ENCODE assay signal across 33 cellular contexts in genomic region chr14:85399196-85399595, GRCh38.
A peak's percentile ranks its signal among the peaks of the same experiment; 100 is the strongest.
DNase-seq lines count a peak whose midpoint lies in the region; ATAC-seq and TF ChIP-seq lines count a peak whose summit lies in the region.
"Had no signal": no experiment of that assay in that cellular context is flagged by ENCODE, and none has a peak within 500 bp of the region (broad histone marks: within the 10 kb centered on the region; RNA-seq: fewer than 3 reads in every experiment).

No MANE protein-coding gene starts in this region.

- no peak overlapping the region for H2AK5ac ChIP-seq in mesenchymal stem cell (ENCODE audit: low read length, severe bottlenecking)

- H4K8ac ChIP-seq in mesenchymal stem cell (ENCODE audit: low read length) = no peak overlapping the region

- peaks cover 10% of the 10 kb centered on the region for H3K4me1 Mint-ChIP-seq in MCF 10A (ENCODE audit: insufficient read depth, unreplicated experiment)
- H3K4me1 Mint-ChIP-seq: activated CD8-positive, alpha-beta memory T cell treated with anti-CD3 and anti-CD28 coated beads, Interleukin-2, amount 10 ng/mL, durations not matched to agents 7 days and 5 days; CD4-positive, alpha-beta memory T cell; stimulated activated effector memory CD8-positive, alpha-beta T cell treated with anti-CD3 and anti-CD28 coated beads, Interleukin-12 subunit alpha, Interleukin-12 subunit beta, amount 100 ng/mL, for 72 hours had no signal

- no peaks in the 10 kb centered on the region for H3K79me1 ChIP-seq in mesenchymal stem cell (replicated peaks; ENCODE audit: low read length, poor library complexity, severe bottlenecking)

- TF ChIP-seq CTCF in MCF 10A (IDR thresholded peaks at IDR 0.05; ENCODE audit: unreplicated experiment) (no peak), breast epithelium (IDR thresholded peaks at IDR 0.05) (no peak), cardiac fibroblast (IDR thresholded peaks at IDR 0.05; ENCODE audit: low read depth, low read length) (no peak), left lung (IDR thresholded peaks at IDR 0.05) (no peak), uterus (IDR thresholded peaks at IDR 0.05) (no peak)

- ATAC-seq in left lung (peak; percentile 22), HG03095 (IDR thresholded peaks at IDR 0.05; ENCODE audit: unreplicated experiment) (no peak)
- ATAC-seq: activated CD8-positive, alpha-beta memory T cell treated with anti-CD3 and anti-CD28 coated beads, Interleukin-2, amount 10 ng/mL, durations not matched to agents 7 days and 5 days; esophagus mucosa; lower lobe of right lung; mucosa of descending colon; right cardiac atrium; stimulated activated effector memory CD8-positive, alpha-beta T cell treated with anti-CD3 and anti-CD28 coated beads, Interleukin-12 subunit alpha, Interleukin-12 subunit beta, amount 100 ng/mL, for 72 hours; WTC11 had no signal

- H3K27me3 Mint-ChIP-seq in MCF 10A (ENCODE audit: insufficient read depth, unreplicated experiment) = no peaks in the 10 kb centered on the region
- H3K27me3 Mint-ChIP-seq: activated CD8-positive, alpha-beta memory T cell treated with anti-CD3 and anti-CD28 coated beads, Interleukin-2, amount 10 ng/mL, durations not matched to agents 7 days and 5 days; CD4-positive, alpha-beta memory T cell; IgD-negative memory B cell had no signal

- no peak overlapping the region for H4K91ac ChIP-seq in mesenchymal stem cell (ENCODE audit: low read length)

- no TSS peak for BruUV-seq in MCF 10A (replicated peaks; lab: Mats Ljungman, UMichigan)

- no peak overlapping the region for H2BK15ac ChIP-seq in mesenchymal stem cell (ENCODE audit: low read depth, poor library complexity, severe bottlenecking)

- TF ChIP-seq POLR2A in breast epithelium (IDR thresholded peaks at IDR 0.05) = no peak
- TF ChIP-seq POLR2A in uterus (IDR thresholded peaks at IDR 0.05) = no peak

- WGBS in mesenchymal stem cell = 90% methylated on average over 2 of the region's 2 CpGs

- H3K14ac ChIP-seq in mesenchymal stem cell (ENCODE audit: low read length in 2 of 2) = no peak overlapping the region

- no peaks in the 10 kb centered on the region for H3K36me3 Mint-ChIP-seq in MCF 10A (ENCODE audit: insufficient read depth, unreplicated experiment)
- H3K36me3 Mint-ChIP-seq: activated CD8-positive, alpha-beta memory T cell treated with anti-CD3 and anti-CD28 coated beads, Interleukin-2, amount 10 ng/mL, durations not matched to agents 7 days and 5 days; CD4-positive, alpha-beta memory T cell; IgD-negative memory B cell; stimulated activated effector memory CD8-positive, alpha-beta T cell treated with anti-CD3 and anti-CD28 coated beads, Interleukin-12 subunit alpha, Interleukin-12 subunit beta, amount 100 ng/mL, for 72 hours; type B pancreatic cell; WTC11 had no signal

- no peak overlapping the region for H3K4ac ChIP-seq in mesenchymal stem cell (ENCODE audit: low read depth in 1 of 2, low read length in 2 of 2)

- H3K9me3 ChIP-seq in breast epithelium (no peaks in the 10 kb centered on the region), left lung (no peaks in the 10 kb centered on the region), uterus (no peaks in the 10 kb centered on the region), mesenchymal stem cell (ENCODE audit: control insufficient read depth, low read length) (no peaks in the 10 kb centered on the region)
- H3K9me3 ChIP-seq: adrenal gland, lower lobe of right lung, mucosa of descending colon had no signal

- H3K18ac ChIP-seq in mesenchymal stem cell (ENCODE audit: low read depth in 1 of 2, low read length in 2 of 2) = no peak overlapping the region

- H3K4me1 ChIP-seq in breast epithelium (peaks cover 0 to 3% of the 10 kb centered on the region in 2 donors), left lung (no peaks in the 10 kb centered on the region), uterus (no peaks in the 10 kb centered on the region), mesenchymal stem cell (ENCODE audit: control insufficient read depth, insufficient read depth, low read depth, low read length) (no peaks in the 10 kb centered on the region)
- H3K4me1 ChIP-seq: adrenal gland, lower lobe of right lung had no signal

- no peak overlapping the region for H2BK120ac ChIP-seq in mesenchymal stem cell (ENCODE audit: low read depth, low read length)

- no peak overlapping the region for H3K4me2 ChIP-seq in mesenchymal stem cell (ENCODE audit: low read length, poor library complexity, severe bottlenecking)
- H3K4me2 ChIP-seq: PC-9 had no signal

- H3K4me3 ChIP-seq in breast epithelium (no peak overlapping the region), cardiac fibroblast (replicated peaks in 1 of 2; ENCODE audit: low read depth in 2 of 2, low read length in 2 of 2) (no peak overlapping the region), left lung (no peak overlapping the region), uterus (no peak overlapping the region), mesenchymal stem cell (ENCODE audit: insufficient read depth in 1 of 2, low read depth in 1 of 2, low read length in 2 of 2) (no peak overlapping the region)
- H3K4me3 ChIP-seq: adrenal gland, lower lobe of right lung, mucosa of descending colon, PC-9 had no signal

- H3K27me3 ChIP-seq in breast epithelium (no peaks in the 10 kb centered on the region), left lung (no peaks in the 10 kb centered on the region), uterus (no peaks in the 10 kb centered on the region), mesenchymal stem cell (ENCODE audit: control insufficient read depth in 1 of 2, insufficient read depth in 1 of 2, low read length in 2 of 2) (no peaks in the 10 kb centered on the region)
- H3K27me3 ChIP-seq: adrenal gland had no signal

- H3K36me3 ChIP-seq in breast epithelium (no peaks in the 10 kb centered on the region), left lung (no peaks in the 10 kb centered on the region), uterus (no peaks in the 10 kb centered on the region), mesenchymal stem cell (ENCODE audit: control insufficient read depth in 1 of 2, insufficient read depth in 2 of 2, low read depth in 1 of 2, low read length in 2 of 2) (no peaks in the 10 kb centered on the region)
- H3K36me3 ChIP-seq: adrenal gland, lower lobe of right lung had no signal

- DNase-seq in MCF 10A (ENCODE audit: unreplicated experiment) (no peak), breast epithelium (ENCODE audit: low spot score in 2 of 2) (no peak), cardiac fibroblast (ENCODE audit: low read depth in 2 of 2) (peak; percentile 14 to 68), left lung (no peak), uterus (no peak), mesenchymal stem cell (no peak)
- DNase-seq in activated CD8-positive, alpha-beta memory T cell treated with anti-CD3 and anti-CD28 coated beads, Interleukin-2, amount 50 U/mL, for 48 hours = no peak
- DNase-seq: activated CD8-positive, alpha-beta memory T cell treated with anti-CD3 and anti-CD28 coated beads, Interleukin-2, amount 10 ng/mL, durations not matched to agents 7 days and 5 days; activated naive CD4-positive, alpha-beta T cell treated with Interleukin-2 at 50 U/mL for 16 hours; adrenal gland; CD4-positive, alpha-beta memory T cell; cortex of kidney; endodermal cell; GOT3; kidney; lower lobe of right lung; mucosa of descending colon; NCI-H1105 treated with DMSO at 0.1 percent for 48 hours; NCI-H1930; NCI-H524 treated with DMSO at 0.1 percent for 48 hours; NK-92 treated with Interleukin-12 subunit alpha and Interleukin-12 subunit beta, amount 100 ng/mL, for 24 hours; PC-9; right cardiac atrium; SHP77 treated with DMSO at 0.1 percent for 48 hours; stimulated activated CD4-positive, alpha-beta T cell treated with anti-CD3 and anti-CD28 coated beads, Interleukin-4, amount 100 ng/mL, for 24 hours; substantia nigra had no signal

- H3K9ac ChIP-seq in mesenchymal stem cell (ENCODE audit: low read length) = no peak overlapping the region

- POLR2A ChIA-PET in MCF 10A (lab: Yijun Ruan, JAX) = no interaction called here

- H2BK12ac ChIP-seq in mesenchymal stem cell (ENCODE audit: low read length in 2 of 2) = no peak overlapping the region

- H2AFZ ChIP-seq in mesenchymal stem cell (ENCODE audit: low read depth, low read length) = no peak overlapping the region
- H2AFZ ChIP-seq: PC-9 had no signal

- H2BK5ac ChIP-seq in mesenchymal stem cell (ENCODE audit: low read depth, low read length, poor library complexity, severe bottlenecking) = no peak overlapping the region

- intact Hi-C loops in MCF 10A (cut with micrococcal nuclease) (no loop called here), breast epithelium (cut with DNase I; ENCODE audit: low total_unique reads) (no loop called here), left lung (cut with DNase I) (no loop called here), uterus (cut with DNase I; ENCODE audit: low total_unique reads) (no loop called here)

- H3K27ac Mint-ChIP-seq in MCF 10A (ENCODE audit: low read depth, unreplicated experiment) = peak overlapping the region; percentile 77
- H3K27ac Mint-ChIP-seq: activated CD8-positive, alpha-beta memory T cell treated with anti-CD3 and anti-CD28 coated beads, Interleukin-2, amount 10 ng/mL, durations not matched to agents 7 days and 5 days; CD4-positive, alpha-beta memory T cell; endodermal cell; stimulated activated effector memory CD8-positive, alpha-beta T cell treated with anti-CD3 and anti-CD28 coated beads, Interleukin-12 subunit alpha, Interleukin-12 subunit beta, amount 100 ng/mL, for 72 hours; type B pancreatic cell; WTC11 had no signal

- H3K23ac ChIP-seq in mesenchymal stem cell (ENCODE audit: low read length in 2 of 2) = no peak overlapping the region

- H3K27ac ChIP-seq in breast epithelium (no peak overlapping the region), left lung (no peak overlapping the region), uterus (no peak overlapping the region), mesenchymal stem cell (ENCODE audit: low read length, poor library complexity, severe bottlenecking) (no peak overlapping the region)
- H3K27ac ChIP-seq: 22Rv1, lower lobe of right lung, PC-9 had no signal

- CTCF ChIA-PET in MCF 10A (lab: Yijun Ruan, JAX) = interaction anchor here (1.2 kb wide), 1 partner anchor 10 kb away, joined by 4 read pairs; no protein-coding TSS in a partner anchor

- no peaks in the 10 kb centered on the region for H3K9me3 Mint-ChIP-seq in MCF 10A (ENCODE audit: unreplicated experiment)
- H3K9me3 Mint-ChIP-seq: endodermal cell, WTC11 had no signal

- H3K4me3 Mint-ChIP-seq in MCF 10A (ENCODE audit: unreplicated experiment) = no peak overlapping the region
- H3K4me3 Mint-ChIP-seq: activated CD8-positive, alpha-beta memory T cell treated with anti-CD3 and anti-CD28 coated beads, Interleukin-2, amount 10 ng/mL, durations not matched to agents 7 days and 5 days; CD4-positive, alpha-beta memory T cell; endodermal cell; IgD-negative memory B cell; stimulated activated effector memory CD8-positive, alpha-beta T cell treated with anti-CD3 and anti-CD28 coated beads, Interleukin-12 subunit alpha, Interleukin-12 subunit beta, amount 100 ng/mL, for 72 hours; type B pancreatic cell; WTC11 had no signal

Comparison
In these comparisons a context has a peak if more than half of its experiments do, and no peak if none do; other contexts are left out.
1. DNase-seq: peak in cardiac fibroblast (2 of 2); none in MCF 10A (single experiment), breast epithelium (0 of 2), left lung (0 of 2), activated CD8-positive, alpha-beta memory T cell treated with anti-CD3 and anti-CD28 coated beads, Interleukin-2, amount 50 U/mL, for 48 hours (single experiment), uterus (0 of 2) and mesenchymal stem cell (single experiment).